Comparison of ENCODE assay signal across 8 cellular contexts in the genomic region with DNA sequence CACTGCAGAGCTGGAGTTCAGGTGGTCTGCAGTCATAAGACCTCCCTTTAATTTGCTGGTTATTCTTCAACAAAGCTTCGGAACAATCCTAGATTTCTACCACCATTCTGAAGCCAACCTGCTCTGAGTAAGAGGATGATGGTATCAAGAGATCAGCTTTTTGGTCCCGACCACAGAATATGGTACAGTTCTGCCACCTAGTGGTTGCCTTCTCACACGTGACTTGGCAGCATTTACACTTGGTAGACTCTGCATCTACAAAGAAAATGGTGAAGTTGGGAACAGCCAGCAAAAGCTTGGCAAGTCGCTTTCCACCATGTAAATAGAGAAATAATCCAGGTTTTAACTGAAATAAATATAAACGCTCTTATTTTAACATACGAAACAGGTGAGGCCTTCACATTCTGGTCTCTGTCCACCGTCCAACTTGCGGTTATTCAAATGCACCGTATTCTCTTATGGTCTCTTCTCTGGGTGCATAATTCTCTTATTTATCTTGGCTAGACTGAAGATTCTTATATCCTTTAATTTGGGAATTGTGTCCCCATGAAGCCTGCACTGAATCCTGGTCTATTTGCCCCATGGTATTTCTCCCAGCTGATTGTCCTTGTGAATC.
DNase-seq lines count a peak whose midpoint lies in the region; TF ChIP-seq lines count a peak whose summit lies in the region.

No MANE protein-coding gene starts in this region.

- no peaks in the 10 kb centered on the region for H3K79me2 ChIP-seq in PC-9 (ENCODE audit: low read depth)

- no peaks in the 10 kb centered on the region for H4K20me1 ChIP-seq in PC-9 (ENCODE audit: insufficient read depth)

- intact Hi-C loops in PC-9 (cut with micrococcal nuclease; ENCODE audit: unreplicated experiment): loop anchor here (1.0 to 2.0 kb wide), 3 partner anchors 435 to 1439 kb away; no protein-coding TSS in a partner anchor

- no peaks in the 10 kb centered on the region for H3K9me3 ChIP-seq in PC-9 (ENCODE audit: insufficient read depth, low read depth)

- no peak overlapping the region for H3K27ac ChIP-seq in PC-9

- no TSS peak for BruUV-seq in PC-9 (replicated peaks; lab: Mats Ljungman, UMichigan)

- H3F3A ChIP-seq in PC-9 (ENCODE audit: insufficient read depth, low read depth): no peaks in the 10 kb centered on the region

- no peaks in the 10 kb centered on the region for H3K9me2 ChIP-seq in PC-9 (ENCODE audit: insufficient read depth)

- H3K36me3 ChIP-seq in PC-9 (ENCODE audit: low read depth): no peaks in the 10 kb centered on the region

- no peak overlapping the region for H2AFZ ChIP-seq in PC-9

- CTCF ChIA-PET in HEK293T (lab: Yijun Ruan, JAX): interaction anchor here (0.5 to 1.4 kb wide), 8 partner anchors 16 to 581 kb away, joined by 3 to 8 read pairs (median 4); no protein-coding TSS in a partner anchor
- CTCF ChIA-PET in PC-9 (lab: Charles Lee): interaction anchor here (0.6 kb wide), 1 partner anchor 580 kb away, joined by 3 read pairs; no protein-coding TSS in a partner anchor

- TF ChIP-seq CTCF in GM12864 (IDR thresholded peaks at IDR 0.05; ENCODE audit: low read depth, low read length, missing control alignments): peak; percentile 83
- TF ChIP-seq CTCF in PC-9 (conservative IDR thresholded peaks at IDR 0.05): peak; percentile 86

- no peaks in the 10 kb centered on the region for H3K4me1 ChIP-seq in PC-9 (replicated peaks; ENCODE audit: insufficient read depth)

- H3K4me3 ChIP-seq in GM12864 (ENCODE audit: low read depth, low read length): no peak overlapping the region
- no peak overlapping the region for H3K4me3 ChIP-seq in PC-9

- peak; percentile 83 for DNase-seq in A172 (ENCODE audit: low spot score)
- DNase-seq in GM12864 (ENCODE audit: low read depth): peak; percentile 43
- DNase-seq in HEK293T (ENCODE audit: extremely low spot score): peak; percentile 66
- peak; percentile 84 for DNase-seq in LoVo (ENCODE audit: low spot score)
- DNase-seq in PC-9: peak; percentile 45 to 56
- DNase-seq in astrocyte of the hippocampus (ENCODE audit: low read depth, low spot score): peak; percentile 79
- DNase-seq in inferior parietal cortex (ENCODE audit: extremely low spot score): peak; percentile 87
- peak; percentile 18 to 52 for DNase-seq in stimulated activated CD4-positive, alpha-beta T cell treated with anti-CD3 and anti-CD28 coated beads, Interleukin-2, amount 100 ng/mL, for 48 hours

- POLR2A ChIA-PET in HEK293T (lab: Yijun Ruan, JAX) (no interaction called here), PC-9 (lab: Charles Lee; ENCODE audit: unreplicated experiment) (no interaction called here)

- no peak overlapping the region for H3K4me2 ChIP-seq in PC-9

- H3K27me3 ChIP-seq in PC-9 (ENCODE audit: insufficient read depth, low read depth): no peaks in the 10 kb centered on the region

TF ChIP-seq in HEK293T, 16 proteins besides CTCF, POLR2A, EP300 and RAD21:
- TF ChIP-seq FOXM1 (IDR thresholded peaks at IDR 0.05; ENCODE audit: borderline replicate concordance): no peak
- TF ChIP-seq ARNT (IDR thresholded peaks at IDR 0.05): no peak
- TF ChIP-seq SUZ12 (IDR thresholded peaks at IDR 0.05): no peak
- no peak for TF ChIP-seq CTBP1 (IDR thresholded peaks at IDR 0.05; ENCODE audit: borderline replicate concordance)
- TF ChIP-seq SP1 (IDR thresholded peaks at IDR 0.05): no peak
- no peak for TF ChIP-seq ELF4 (IDR thresholded peaks at IDR 0.05)

Comparison
In these comparisons a context has a peak if more than half of its experiments do, and no peak if none do; other contexts are left out.
1. DNase-seq: peak in every context shown above with its lines; median percentile 87 in inferior parietal cortex; 84 in LoVo; 83 in A172; 79 in astrocyte of the hippocampus; 66 in HEK293T; 50 in PC-9; 43 in GM12864; 35 in stimulated activated CD4-positive, alpha-beta T cell treated with anti-CD3 and anti-CD28 coated beads, Interleukin-2, amount 100 ng/mL, for 48 hours.